1 cellular context compared by ENCODE assay signal in the genomic region with DNA sequence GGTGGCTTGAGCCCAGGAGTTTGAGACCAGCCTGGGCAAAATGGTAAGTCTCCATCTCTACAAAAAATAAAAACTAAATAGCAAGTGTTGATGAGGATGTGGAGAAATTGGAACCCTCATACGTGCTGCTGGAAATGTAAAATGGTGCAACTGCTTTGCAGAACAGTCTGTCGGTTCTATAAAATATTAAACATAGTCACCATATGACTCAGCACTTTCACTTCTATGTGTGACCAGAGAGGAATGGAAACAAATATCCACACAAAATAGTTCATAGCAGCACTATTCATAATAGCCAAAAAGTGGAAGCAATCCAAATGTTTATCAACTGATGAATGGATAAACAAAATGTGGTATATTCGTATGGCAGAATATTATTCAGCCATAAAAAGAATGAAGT.
TF ChIP-seq lines count a peak whose summit lies in the region.

No MANE protein-coding gene starts in this region.

TF ChIP-seq in HepG2, 621 proteins besides CTCF, POLR2A, EP300 and RAD21 (continued from another document):
- TF ChIP-seq, protein P1, sequence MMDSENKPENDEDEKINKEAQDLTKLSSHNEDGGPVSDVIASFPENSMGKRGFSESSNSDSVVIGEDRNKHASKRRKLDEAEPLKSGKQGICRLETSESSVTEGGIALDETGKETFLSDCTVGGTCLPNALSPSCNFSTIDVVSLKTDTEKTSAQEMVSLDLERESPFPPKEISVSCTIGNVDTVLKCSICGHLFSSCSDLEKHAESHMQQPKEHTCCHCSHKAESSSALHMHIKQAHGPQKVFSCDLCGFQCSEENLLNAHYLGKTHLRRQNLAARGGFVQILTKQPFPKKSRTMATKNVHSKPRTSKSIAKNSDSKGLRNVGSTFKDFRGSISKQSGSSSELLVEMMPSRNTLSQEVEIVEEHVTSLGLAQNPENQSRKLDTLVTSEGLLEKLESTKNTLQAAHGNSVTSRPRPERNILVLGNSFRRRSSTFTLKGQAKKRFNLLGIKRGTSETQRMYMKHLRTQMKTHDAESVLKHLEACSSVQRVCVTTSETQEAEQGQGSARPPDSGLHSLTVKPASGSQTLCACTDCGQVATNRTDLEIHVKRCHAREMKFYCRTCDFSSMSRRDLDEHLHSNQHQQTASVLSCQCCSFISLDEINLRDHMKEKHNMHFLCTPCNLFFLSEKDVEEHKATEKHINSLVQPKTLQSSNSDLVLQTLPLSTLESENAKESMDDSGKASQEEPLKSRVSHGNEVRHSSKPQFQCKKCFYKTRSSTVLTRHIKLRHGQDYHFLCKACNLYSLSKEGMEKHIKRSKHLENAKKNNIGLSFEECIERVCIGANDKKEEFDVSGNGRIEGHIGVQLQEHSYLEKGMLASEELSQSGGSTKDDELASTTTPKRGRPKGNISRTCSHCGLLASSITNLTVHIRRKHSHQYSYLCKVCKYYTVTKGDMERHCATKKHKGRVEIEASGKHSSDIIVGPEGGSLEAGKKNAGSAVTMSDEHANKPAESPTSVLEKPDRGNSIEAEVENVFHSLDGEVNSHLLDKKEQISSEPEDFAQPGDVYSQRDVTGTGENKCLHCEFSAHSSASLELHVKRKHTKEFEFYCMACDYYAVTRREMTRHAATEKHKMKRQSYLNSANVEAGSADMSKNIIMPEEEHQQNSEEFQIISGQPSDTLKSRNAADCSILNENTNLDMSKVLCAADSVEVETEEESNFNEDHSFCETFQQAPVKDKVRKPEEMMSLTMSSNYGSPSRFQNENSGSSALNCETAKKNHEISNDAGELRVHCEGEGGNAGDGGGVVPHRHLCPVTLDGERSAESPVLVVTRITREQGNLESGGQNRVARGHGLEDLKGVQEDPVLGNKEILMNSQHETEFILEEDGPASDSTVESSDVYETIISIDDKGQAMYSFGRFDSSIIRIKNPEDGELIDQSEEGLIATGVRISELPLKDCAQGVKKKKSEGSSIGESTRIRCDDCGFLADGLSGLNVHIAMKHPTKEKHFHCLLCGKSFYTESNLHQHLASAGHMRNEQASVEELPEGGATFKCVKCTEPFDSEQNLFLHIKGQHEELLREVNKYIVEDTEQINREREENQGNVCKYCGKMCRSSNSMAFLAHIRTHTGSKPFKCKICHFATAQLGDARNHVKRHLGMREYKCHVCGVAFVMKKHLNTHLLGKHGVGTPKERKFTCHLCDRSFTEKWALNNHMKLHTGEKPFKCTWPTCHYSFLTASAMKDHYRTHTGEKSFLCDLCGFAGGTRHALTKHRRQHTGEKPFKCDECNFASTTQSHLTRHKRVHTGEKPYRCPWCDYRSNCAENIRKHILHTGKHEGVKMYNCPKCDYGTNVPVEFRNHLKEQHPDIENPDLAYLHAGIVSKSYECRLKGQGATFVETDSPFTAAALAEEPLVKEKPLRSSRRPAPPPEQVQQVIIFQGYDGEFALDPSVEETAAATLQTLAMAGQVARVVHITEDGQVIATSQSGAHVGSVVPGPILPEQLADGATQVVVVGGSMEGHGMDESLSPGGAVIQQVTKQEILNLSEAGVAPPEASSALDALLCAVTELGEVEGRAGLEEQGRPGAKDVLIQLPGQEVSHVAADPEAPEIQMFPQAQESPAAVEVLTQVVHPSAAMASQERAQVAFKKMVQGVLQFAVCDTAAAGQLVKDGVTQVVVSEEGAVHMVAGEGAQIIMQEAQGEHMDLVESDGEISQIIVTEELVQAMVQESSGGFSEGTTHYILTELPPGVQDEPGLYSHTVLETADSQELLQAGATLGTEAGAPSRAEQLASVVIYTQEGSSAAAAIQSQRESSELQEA (CRISPR knock-in tag; IDR thresholded peaks at IDR 0.05; ENCODE audit: not compliant biosample characterization): no peak
- TF ChIP-seq, protein P2, sequence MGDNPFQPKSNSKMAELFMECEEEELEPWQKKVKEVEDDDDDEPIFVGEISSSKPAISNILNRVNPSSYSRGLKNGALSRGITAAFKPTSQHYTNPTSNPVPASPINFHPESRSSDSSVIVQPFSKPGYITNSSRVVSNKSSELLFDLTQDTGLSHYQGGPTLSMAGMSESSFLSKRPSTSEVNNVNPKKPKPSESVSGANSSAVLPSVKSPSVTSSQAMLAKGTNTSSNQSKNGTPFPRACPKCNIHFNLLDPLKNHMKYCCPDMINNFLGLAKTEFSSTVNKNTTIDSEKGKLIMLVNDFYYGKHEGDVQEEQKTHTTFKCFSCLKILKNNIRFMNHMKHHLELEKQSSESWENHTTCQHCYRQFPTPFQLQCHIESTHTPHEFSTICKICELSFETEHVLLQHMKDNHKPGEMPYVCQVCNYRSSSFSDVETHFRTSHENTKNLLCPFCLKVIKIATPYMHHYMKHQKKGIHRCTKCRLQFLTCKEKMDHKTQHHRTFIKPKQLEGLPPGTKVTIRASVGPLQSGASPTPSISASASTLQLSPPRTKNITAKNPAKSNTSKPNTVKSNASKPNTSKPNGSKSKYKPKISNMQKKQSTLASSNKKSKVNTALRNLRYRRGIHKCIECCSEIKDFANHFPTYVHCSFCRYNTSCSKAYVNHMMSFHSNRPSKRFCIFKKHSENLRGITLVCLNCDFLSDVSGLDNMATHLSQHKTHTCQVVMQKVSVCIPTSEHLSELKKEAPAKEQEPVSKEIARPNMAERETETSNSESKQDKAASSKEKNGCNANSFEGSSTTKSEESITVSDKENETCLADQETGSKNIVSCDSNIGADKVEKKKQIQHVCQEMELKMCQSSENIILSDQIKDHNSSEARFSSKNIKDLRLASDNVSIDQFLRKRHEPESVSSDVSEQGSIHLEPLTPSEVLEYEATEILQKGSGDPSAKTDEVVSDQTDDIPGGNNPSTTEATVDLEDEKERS (CRISPR knock-in tag; IDR thresholded peaks at IDR 0.05): no peak
- TF ChIP-seq FOXC1 (CRISPR knock-in tag; IDR thresholded peaks at IDR 0.05; ENCODE audit: borderline replicate concordance): no peak
- TF ChIP-seq MAFF (IDR thresholded peaks at IDR 0.05; ENCODE audit: low read depth, low read length): 0 out of 2 replicates have a peak, but pooled peaks have one; percentile 19
- TF ChIP-seq HDAC2 (CRISPR knock-in tag; IDR thresholded peaks at IDR 0.05): no peak
- TF ChIP-seq NAIF1 (CRISPR knock-in tag; IDR thresholded peaks at IDR 0.05; ENCODE audit: borderline replicate concordance): no peak
- TF ChIP-seq MAFK (conservative IDR thresholded peaks at IDR 0.05 in 1 of 2, IDR thresholded peaks at IDR 0.05 in 1 of 2; ENCODE audit: low read length in 2 of 2): peak in 1 of 2 experiments; percentile 37; a peak in 3 of 4 replicates
